ENCODE assay signal across 22 cellular contexts in genomic region chr10:24358022-24358421, GRCh38.
DNase-seq lines count a peak whose midpoint lies in the region; ATAC-seq and TF ChIP-seq lines count a peak whose summit lies in the region.
"Had no signal": no experiment of that assay in that cellular context is flagged by ENCODE, and none has a peak within 500 bp of the region (broad histone marks: within the 10 kb centered on the region; RNA-seq: fewer than 3 reads in every experiment).

No MANE protein-coding gene starts in this region.

- no peak overlapping the region for H2BK120ac ChIP-seq in trophoblast cell (ENCODE audit: insufficient read depth, low read length, poor library complexity)

- H3K36me3 ChIP-seq in A673 (ENCODE audit: insufficient read depth, low read length, poor library complexity, severe bottlenecking) (no peaks in the 10 kb centered on the region), SK-N-MC (ENCODE audit: insufficient read depth, low read length) (no peaks in the 10 kb centered on the region), iPS-18a (ENCODE audit: control insufficient read depth, low read depth, low read length) (no peaks in the 10 kb centered on the region), trophoblast cell (ENCODE audit: control insufficient read depth in 1 of 2, insufficient read depth in 2 of 2, low read length in 2 of 2) (peaks cover 8 to 12% of the 10 kb centered on the region in 2 experiments), upper lobe of right lung (no peaks in the 10 kb centered on the region)
- H3K36me3 ChIP-seq: SJSA1 had no signal

- no peak overlapping the region for H3K23ac ChIP-seq in trophoblast cell (ENCODE audit: low read length)

- H2BK5ac ChIP-seq in trophoblast cell (ENCODE audit: low read depth, low read length, poor library complexity): no peak overlapping the region

- no peak overlapping the region for H4K91ac ChIP-seq in trophoblast cell (ENCODE audit: low read depth, low read length)

- H3K18ac ChIP-seq in trophoblast cell (ENCODE audit: low read length): no peak overlapping the region

- no peak overlapping the region for H4K8ac ChIP-seq in trophoblast cell (ENCODE audit: low read depth, low read length)

- no peak overlapping the region for H4K12ac ChIP-seq in trophoblast cell (ENCODE audit: low read depth, low read length)

- no peak overlapping the region for H3K4me2 ChIP-seq in trophoblast cell (ENCODE audit: low read length)

- intact Hi-C loops in A673 (cut with micrococcal nuclease; ENCODE audit: unreplicated experiment) (loop anchor here (2.0 to 10.0 kb wide), 2 partner anchors 363 to 1203 kb away; no protein-coding TSS in a partner anchor), upper lobe of right lung (cut with DNase I) (no loop called here), posterior cingulate gyrus (cut with DNase I) (no loop called here)

- H3K27me3 ChIP-seq in A673 (replicated peaks; ENCODE audit: insufficient read depth, low read depth, low read length, poor library complexity) (no peaks in the 10 kb centered on the region), iPS-18a (ENCODE audit: control insufficient read depth, insufficient read depth, low read length) (no peaks in the 10 kb centered on the region), trophoblast cell (ENCODE audit: insufficient read depth, low read length) (no peaks in the 10 kb centered on the region), upper lobe of right lung (no peaks in the 10 kb centered on the region)
- H3K27me3 ChIP-seq: SJSA1 had no signal

- no peak overlapping the region for H3K14ac ChIP-seq in trophoblast cell (ENCODE audit: low read length)

- no peak overlapping the region for H2BK12ac ChIP-seq in trophoblast cell (ENCODE audit: low read length)

- no peaks in the 10 kb centered on the region for H3K79me1 ChIP-seq in trophoblast cell (ENCODE audit: low read length)

- no peak for TF ChIP-seq CTCF in A673 (conservative IDR thresholded peaks at IDR 0.05; ENCODE audit: low read depth, low read length)
- TF ChIP-seq CTCF in upper lobe of right lung (IDR thresholded peaks at IDR 0.05): no peak

- H2AFZ ChIP-seq in trophoblast cell (ENCODE audit: insufficient read depth, low read length, poor library complexity): no peak overlapping the region

- ATAC-seq in GM21576 (IDR thresholded peaks at IDR 0.05; ENCODE audit: unreplicated experiment): no peak
- ATAC-seq in upper lobe of right lung: no peak
- ATAC-seq: Right ventricle myocardium inferior had no signal

- CTCF ChIA-PET in A673 (lab: Charles Lee): no interaction called here

- WGBS in trophoblast cell (ENCODE audit: extremely low coverage, insufficient coverage, insufficient read length): no CpG with 5 or more reads among the region's 4 CpGs

- peaks cover 80% of the 10 kb centered on the region for H3K4me1 ChIP-seq in A673 (ENCODE audit: insufficient read depth, low read length, poor library complexity, severe bottlenecking)
- peaks cover 17% of the 10 kb centered on the region for H3K4me1 ChIP-seq in iPS-18a (ENCODE audit: control insufficient read depth, low read depth, low read length)
- peaks cover 3 to 5% of the 10 kb centered on the region in 2 experiments for H3K4me1 ChIP-seq in trophoblast cell (ENCODE audit: control insufficient read depth in 1 of 2, insufficient read depth in 2 of 2, low read length in 2 of 2)
- no peaks in the 10 kb centered on the region for H3K4me1 ChIP-seq in upper lobe of right lung
- H3K4me1 ChIP-seq: SJSA1 had no signal

- H3K27ac ChIP-seq in A673 (ENCODE audit: low read depth, low read length, poor library complexity, severe bottlenecking) (peak overlapping the region; percentile 53), SK-N-MC (peak overlapping the region; percentile 42; the same call in 1 of the 2 replicates), iPS-18a (ENCODE audit: low read length) (peak overlapping the region; percentile 5), trophoblast cell (ENCODE audit: low read depth, low read length) (no peak overlapping the region), upper lobe of right lung (no peak overlapping the region)
- H3K27ac ChIP-seq: C4-2B, SJSA1 had no signal

- H3K4ac ChIP-seq in trophoblast cell (ENCODE audit: low read depth, low read length): peak overlapping the region; percentile 3

- H3K9me3 ChIP-seq in A673 (ENCODE audit: low read depth, low read length, poor library complexity, severe bottlenecking): no peaks in the 10 kb centered on the region
- no peaks in the 10 kb centered on the region for H3K9me3 ChIP-seq in SK-N-MC (ENCODE audit: low read depth, low read length)
- H3K9me3 ChIP-seq in iPS-18a (ENCODE audit: control insufficient read depth, low read depth, low read length): no peaks in the 10 kb centered on the region
- no peaks in the 10 kb centered on the region for H3K9me3 ChIP-seq in trophoblast cell (ENCODE audit: insufficient read depth, low read depth, low read length)
- no peaks in the 10 kb centered on the region for H3K9me3 ChIP-seq in upper lobe of right lung
- H3K9me3 ChIP-seq: SJSA1 had no signal

- POLR2A ChIA-PET in A673 (lab: Charles Lee; ENCODE audit: low non-redundant PET): no interaction called here

- no TSS peak for BruUV-seq in A673 (replicated peaks; lab: Mats Ljungman, UMichigan)

- peaks cover 7% of the 10 kb centered on the region for H3K79me2 ChIP-seq in trophoblast cell (ENCODE audit: control insufficient read depth, insufficient read depth, low read length, poor library complexity)

- H3K9ac ChIP-seq in SK-N-MC (ENCODE audit: insufficient read length) (no peak overlapping the region), iPS-18a (ENCODE audit: low read length) (no peak overlapping the region), trophoblast cell (ENCODE audit: low read length) (no peak overlapping the region)

- H3K4me3 ChIP-seq in A673 (ENCODE audit: low read depth, low read length, poor library complexity, severe bottlenecking) (no peak overlapping the region), SK-N-MC (no peak overlapping the region), iPS-18a (ENCODE audit: low read length) (no peak overlapping the region), trophoblast cell (ENCODE audit: low read depth, low read length) (no peak overlapping the region), upper lobe of right lung (no peak overlapping the region)
- H3K4me3 ChIP-seq: SJSA1 had no signal

- DNase-seq in A673 (ENCODE audit: low spot score): no peak
- no peak for DNase-seq in SK-N-MC (ENCODE audit: low read depth, low spot score)
- DNase-seq in trophoblast cell: no peak
- DNase-seq in upper lobe of right lung: no peak
- DNase-seq in COR-L47 (lab: John Stamatoyannopoulos, UW): no peak
- no peak for DNase-seq in posterior cingulate gyrus
- DNase-seq: 8988T; AML-193; CD8-positive, alpha-beta memory T cell; DMS53; GDM1; Karpas-422; NCI-H1417 treated with DMSO at 0.1 percent for 48 hours; NCI-H187; NCI-H446 treated with DMSO at 0.1 percent for 48 hours; NCI-H526 treated with DMSO at 0.1 percent for 48 hours; OCI-M1 had no signal

- H2AK5ac ChIP-seq in trophoblast cell (ENCODE audit: low read length): no peak overlapping the region

Comparison
In these comparisons a context has a peak if more than half of its experiments do, and no peak if none do; other contexts are left out.
1. H3K27ac ChIP-seq: peak in A673 (single experiment), SK-N-MC (single experiment) and iPS-18a (single experiment); none in trophoblast cell (single experiment) and upper lobe of right lung (single experiment).